In genomic region chr5:135269828-135270545, GRCh38 we compare ENCODE assay signal across 1 cellular context.
TF ChIP-seq lines count a peak whose summit lies in the region.

No MANE protein-coding gene starts in this region.

TF ChIP-seq in HepG2, 621 proteins besides CTCF, POLR2A, EP300 and RAD21 (continued from another document):
- TF ChIP-seq ZNF251 (CRISPR knock-in tag; IDR thresholded peaks at IDR 0.05) (no peak), RXRA (CRISPR knock-in tag; IDR thresholded peaks at IDR 0.05) (no peak), AHR (CRISPR knock-in tag; IDR thresholded peaks at IDR 0.05) (no peak), ZNF12 (CRISPR knock-in tag; IDR thresholded peaks at IDR 0.05) (no peak), ZNF724P (CRISPR knock-in tag; IDR thresholded peaks at IDR 0.05; ENCODE audit: borderline replicate concordance) (no peak), TFDP1 (CRISPR knock-in tag; IDR thresholded peaks at IDR 0.05; ENCODE audit: borderline replicate concordance) (no peak), TBL1XR1 (IDR thresholded peaks at IDR 0.05; ENCODE audit: borderline replicate concordance, low read length, partially characterized antibody) (no peak), ZNF224 (CRISPR knock-in tag; IDR thresholded peaks at IDR 0.05) (no peak), KMT2B (CRISPR knock-in tag; IDR thresholded peaks at IDR 0.05) (no peak), REL (CRISPR knock-in tag; conservative IDR thresholded peaks at IDR 0.05) (no peak), NFKBIZ (CRISPR knock-in tag; IDR thresholded peaks at IDR 0.05) (no peak)
